Comparison of ENCODE assay signal across 8 cellular contexts in genomic region chr9:126804696-126805545, GRCh38. TPM values are rescaled to one million over a fixed set of nuclear protein-coding genes. Genes with fewer than 3 reads are reported as not detected.
A peak's percentile ranks its signal among the peaks of the same experiment; 100 is the strongest.
DNase-seq lines count a peak whose midpoint lies in the region; ATAC-seq and TF ChIP-seq lines count a peak whose summit lies in the region.

A gene with protein sequence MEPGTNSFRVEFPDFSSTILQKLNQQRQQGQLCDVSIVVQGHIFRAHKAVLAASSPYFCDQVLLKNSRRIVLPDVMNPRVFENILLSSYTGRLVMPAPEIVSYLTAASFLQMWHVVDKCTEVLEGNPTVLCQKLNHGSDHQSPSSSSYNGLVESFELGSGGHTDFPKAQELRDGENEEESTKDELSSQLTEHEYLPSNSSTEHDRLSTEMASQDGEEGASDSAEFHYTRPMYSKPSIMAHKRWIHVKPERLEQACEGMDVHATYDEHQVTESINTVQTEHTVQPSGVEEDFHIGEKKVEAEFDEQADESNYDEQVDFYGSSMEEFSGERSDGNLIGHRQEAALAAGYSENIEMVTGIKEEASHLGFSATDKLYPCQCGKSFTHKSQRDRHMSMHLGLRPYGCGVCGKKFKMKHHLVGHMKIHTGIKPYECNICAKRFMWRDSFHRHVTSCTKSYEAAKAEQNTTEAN (plus strand): TSS chr9:126805040. CDS start chr9:126832510, 27,470 bp downstream.

- peak within 1 kb of the TSS; percentile 94 to 99 for H3K27ac Mint-ChIP-seq in activated naive CD4-positive, alpha-beta T cell treated with anti-CD3 and anti-CD28 coated beads, Interleukin-2, amount 50 U/mL, for 72 hours

- peaks cover 10 to 17% of the 10 kb centered on the region in 2 donors for H3K36me3 Mint-ChIP-seq in activated naive CD4-positive, alpha-beta T cell treated with anti-CD3 and anti-CD28 coated beads, Interleukin-2, amount 50 U/mL, for 72 hours

- H3K4me3 ChIP-seq in GM08714 (ENCODE audit: low read length) (peak within 1 kb of the TSS; percentile 79), suprapubic skin (peak within 1 kb of the TSS; percentile 77)

- peaks cover 9% of the 10 kb centered on the region for H3K36me3 ChIP-seq in suprapubic skin

- H3K9me3 ChIP-seq in suprapubic skin = no peaks in the 10 kb centered on the region

- no peak for TF ChIP-seq CTCF in suprapubic skin (IDR thresholded peaks at IDR 0.05)

- DNase-seq in NCI-H1105 treated with DMSO at 0.1 percent for 48 hours (lab: John Stamatoyannopoulos, UW) = peak; percentile 88
- peak; percentile 95 for DNase-seq in SKM-1 treated with dmso at 0.1 percent for 144 hours (lab: John Stamatoyannopoulos, UW; ENCODE audit: unreplicated experiment)
- DNase-seq in activated naive CD4-positive, alpha-beta T cell treated with anti-CD3 and anti-CD28 coated beads, Interleukin-2, amount 50 U/mL, for 72 hours (ENCODE audit: low spot score in 2 of 2) = peak; percentile 98 to 99
- peak; percentile 61 for DNase-seq in glomerular endothelial cell (ENCODE audit: extremely low read depth, low read depth, low spot score)
- peak; percentile 90 for DNase-seq in occipital lobe (lab: John Stamatoyannopoulos, UW)
- peak; percentile 98 to 99 for DNase-seq in suprapubic skin (ENCODE audit: low spot score in 2 of 2)

- no peak for TF ChIP-seq EP300 in suprapubic skin (IDR thresholded peaks at IDR 0.05)

- H3K4me1 ChIP-seq in suprapubic skin = peaks cover 39% of the 10 kb centered on the region

- peaks cover 5% of the 10 kb centered on the region in 2 donors for H3K9me3 Mint-ChIP-seq in activated naive CD4-positive, alpha-beta T cell treated with anti-CD3 and anti-CD28 coated beads, Interleukin-2, amount 50 U/mL, for 72 hours

- TF ChIP-seq POLR2A in suprapubic skin (IDR thresholded peaks at IDR 0.05) = peak in 1 of 2 donors; percentile 87

- WGBS in suprapubic skin = 2% methylated on average over 35 of the region's 79 CpGs

- H3K27me3 ChIP-seq in suprapubic skin = no peaks in the 10 kb centered on the region

- H3K27ac ChIP-seq in suprapubic skin = peak within 1 kb of the TSS; percentile 95

- ATAC-seq in HG02610 (IDR thresholded peaks at IDR 0.05; ENCODE audit: unreplicated experiment) = peak; percentile 79
- peak; percentile 79 to 85 for ATAC-seq in activated naive CD4-positive, alpha-beta T cell treated with anti-CD3 and anti-CD28 coated beads, Interleukin-2, amount 50 U/mL, for 72 hours

RNA-seq across cellular contexts. Expression of the gene that starts here (rescaled TPM):
- 10 to 100 TPM; 19.5 to 51.4 TPM for total RNA-seq in activated naive CD4-positive, alpha-beta T cell treated with anti-CD3 and anti-CD28 coated beads, Interleukin-2, amount 50 U/mL, for 72 hours
- 6.0 and 7.1 TPM in 2 replicates for total RNA-seq in glomerular endothelial cell
- total RNA-seq in occipital lobe = 57.7 TPM
- 10 to 100 TPM; 21.2 to 46.1 (median 32.2) TPM for total RNA-seq in suprapubic skin

Comparison
In these comparisons a context has a peak if more than half of its experiments do, and no peak if none do; other contexts are left out.
1. Peak in every context shown above with its lines: DNase-seq, ATAC-seq, H3K4me3 ChIP-seq and H3K27ac ChIP-seq.